In genomic region chr2:169714699-169715098, GRCh38 we compare ENCODE assay signal across 1 cellular context.
TF ChIP-seq lines count a peak whose summit lies in the region.

No MANE protein-coding gene starts in this region.

TF ChIP-seq in HepG2, 621 proteins besides CTCF, POLR2A, EP300 and RAD21:
- TF ChIP-seq RBAK (CRISPR knock-in tag; IDR thresholded peaks at IDR 0.05) (no peak), ZNF781 (CRISPR knock-in tag; IDR thresholded peaks at IDR 0.05; ENCODE audit: borderline replicate concordance, not compliant biosample characterization) (peak; percentile 68), ZNF615 (CRISPR knock-in tag; IDR thresholded peaks at IDR 0.05; ENCODE audit: borderline replicate concordance) (no peak)
TF ChIP-seq in HepG2: peak in this region for 1.
